In genomic region chr18:63974991-63975390, GRCh38 we compare ENCODE assay signal across 7 cellular contexts. TPM values are rescaled to one million over a fixed set of nuclear protein-coding genes. Genes with fewer than 3 reads are reported as not detected.
DNase-seq lines count a peak whose midpoint lies in the region; ATAC-seq and TF ChIP-seq lines count a peak whose summit lies in the region.

No MANE protein-coding gene starts in this region.

- peaks cover 10% of the 10 kb centered on the region for H3K4me1 ChIP-seq in mucosa of descending colon (ENCODE audit: low read depth)

- intact Hi-C loops in mucosa of descending colon (cut with DNase I, micrococcal nuclease), result no loop called here

- ATAC-seq in mucosa of descending colon (peak; percentile 3), HG03039 (IDR thresholded peaks at IDR 0.05; ENCODE audit: unreplicated experiment) (no peak), HG03520 (IDR thresholded peaks at IDR 0.05; ENCODE audit: unreplicated experiment) (no peak)

- H3K4me3 ChIP-seq in WI38 (ENCODE audit: low read depth, low read length) (no peak overlapping the region), mucosa of descending colon (no peak overlapping the region)

- H3K4me3 Mint-ChIP-seq in HFFc6, result no peak overlapping the region

- no peaks in the 10 kb centered on the region for H3K36me3 ChIP-seq in mucosa of descending colon (ENCODE audit: low read depth)

- H3K36me3 Mint-ChIP-seq in HFFc6 (ENCODE audit: low read depth), result peaks cover 5% of the 10 kb centered on the region; the same call in 1 of the 2 replicates

- H3K4me1 Mint-ChIP-seq in HFFc6 (ENCODE audit: low read depth), result peaks cover 64% of the 10 kb centered on the region

- H3K9me3 ChIP-seq in mucosa of descending colon, result no peaks in the 10 kb centered on the region

- no peaks in the 10 kb centered on the region; the same call in 1 of the 2 replicates for H3K27me3 Mint-ChIP-seq in HFFc6 (ENCODE audit: insufficient read depth)

- DNase-seq in Daoy (ENCODE audit: low read depth), result peak; percentile 4
- peak; percentile 46 for DNase-seq in HFFc6
- peak in 1 of 3 donors; percentile 73 for DNase-seq in mucosa of descending colon
- no peak for DNase-seq in NCI-H510A treated with DMSO at 0.1 percent for 48 hours (lab: John Stamatoyannopoulos, UW)

- peak overlapping the region; percentile 55 for H3K27ac Mint-ChIP-seq in HFFc6

- TF ChIP-seq CTCF in HFFc6 (IDR thresholded peaks at IDR 0.05), result peak; percentile 64
- 0 out of 2 replicates have a peak, but pooled peaks have one; percentile 17 for TF ChIP-seq CTCF in WI38 (IDR thresholded peaks at IDR 0.05; ENCODE audit: low read depth, low read length)
- no peak for TF ChIP-seq CTCF in mucosa of descending colon (IDR thresholded peaks at IDR 0.05)

- H3K9me3 Mint-ChIP-seq in HFFc6, result no peaks in the 10 kb centered on the region

RNA-seq across cellular contexts. Expression of gene SERPINB8, which starts 5.1 kb away (rescaled TPM):
- total RNA-seq in Daoy (2014; rRNA removed; shearing (Covaris generic)), result 29.9 and 37.6 TPM in 2 replicates
- total RNA-seq in HFFc6 (2021; fragmentation: NEBNext Ultra II Directional; extraction: Animal tissue kit (Norgen Biotek cat#: 25700)), result 10 to 100 TPM; 32.6 to 42.9 (median 36.9) TPM
- total RNA-seq in mucosa of descending colon, result 10 to 100 TPM; 10.7 to 27.3 (median 12.3) TPM

RNA-seq across cellular contexts. Expression of gene HMSD, which starts 25.9 kb away (rescaled TPM):
- 0.06 TPM in 1 of 2 replicates, not detected in the other for total RNA-seq in Daoy (2014; rRNA removed; shearing (Covaris generic))
- total RNA-seq in HFFc6 (2021; fragmentation: NEBNext Ultra II Directional; extraction: Animal tissue kit (Norgen Biotek cat#: 25700)), result under 1 TPM in 2 of 6 experiments, not detected in 4; 0.21 to 0.38 TPM
- under 1 TPM in 2 of 3 donors, not detected in 1; 0.22 to 0.38 TPM for total RNA-seq in mucosa of descending colon
